In genomic region chr4:123546123-123546654, GRCh38 we compare ENCODE assay signal across 14 cellular contexts.
A peak's percentile ranks its signal among the peaks of the same experiment; 100 is the strongest.
DNase-seq lines count a peak whose midpoint lies in the region; ATAC-seq and TF ChIP-seq lines count a peak whose summit lies in the region.
"Had no signal": no experiment of that assay in that cellular context is flagged by ENCODE, and none has a peak within 500 bp of the region (broad histone marks: within the 10 kb centered on the region; RNA-seq: fewer than 3 reads in every experiment).

No MANE protein-coding gene starts in this region.

- CTCF ChIA-PET in Caco-2 (lab: Charles Lee) = interaction anchor here (0.7 to 1.2 kb wide), 4 partner anchors 18 to 104 kb away, joined by 3 read pairs; no protein-coding TSS in a partner anchor

- H3K79me2 ChIP-seq in OCI-LY3 (ENCODE audit: low read length) = no peaks in the 10 kb centered on the region
- H3K79me2 ChIP-seq: parathyroid adenoma had no signal

- peak overlapping the region; percentile 28 for H3K4me2 ChIP-seq in OCI-LY3 (ENCODE audit: low read length)

- POLR2A ChIA-PET in Caco-2 (lab: Charles Lee) = interaction anchor here (0.9 to 1.2 kb wide), 2 partner anchors 9 to 149 kb away, joined by 4 to 7 read pairs; partner anchors contain the start of gene SPRY1

- no peak for TF ChIP-seq POLR2A in esophagus squamous epithelium (IDR thresholded peaks at IDR 0.05)

- H3K9me3 ChIP-seq in Caco-2 = no peaks in the 10 kb centered on the region
- no peaks in the 10 kb centered on the region for H3K9me3 ChIP-seq in OCI-LY3 (ENCODE audit: insufficient read depth, low read length)
- H3K9me3 ChIP-seq in esophagus squamous epithelium = no peaks in the 10 kb centered on the region
- no peaks in the 10 kb centered on the region for H3K9me3 ChIP-seq in mucosa of stomach (ENCODE audit: control insufficient read depth, low read length)

- DNase-seq in Caco-2 = peak; percentile 47 to 57
- no peak for DNase-seq in esophagus squamous epithelium (lab: John Stamatoyannopoulos, UW)
- no peak for DNase-seq in stimulated activated effector memory CD8-positive, alpha-beta T cell treated with anti-CD3 and anti-CD28 coated beads, Interleukin-12 subunit alpha, Interleukin-12 subunit beta, amount 100 ng/mL, for 72 hours (ENCODE audit: low spot score in 2 of 2)
- no peak for DNase-seq in omental fat pad (ENCODE audit: low spot score)
- DNase-seq in C1 segment of cervical spinal cord (lab: John Stamatoyannopoulos, UW) = no peak
- DNase-seq: activated CD4-positive, alpha-beta T cell treated with anti-CD3 and anti-CD28 coated beads, Interleukin-2, amount 10 ng/mL, durations not matched to agents 7 days and 5 days; aorta; DMS79; effector CD8-positive, alpha-beta T cell; T-cell had no signal

- H3K9ac ChIP-seq in OCI-LY3 (ENCODE audit: low read length) (no peak overlapping the region), mucosa of stomach (ENCODE audit: low read length) (peak overlapping the region; percentile 59)
- H3K9ac ChIP-seq: parathyroid adenoma had no signal

- H3K36me3 Mint-ChIP-seq in Caco-2 (ENCODE audit: insufficient read depth, unreplicated experiment) = peaks cover 5% of the 10 kb centered on the region
- H3K36me3 Mint-ChIP-seq in stimulated activated effector memory CD8-positive, alpha-beta T cell treated with anti-CD3 and anti-CD28 coated beads, Interleukin-12 subunit alpha, Interleukin-12 subunit beta, amount 100 ng/mL, for 72 hours = no peaks in the 10 kb centered on the region
- H3K36me3 Mint-ChIP-seq: T-cell had no signal

- H3K27me3 Mint-ChIP-seq in Caco-2 (ENCODE audit: insufficient read depth, unreplicated experiment) = no peaks in the 10 kb centered on the region
- H3K27me3 Mint-ChIP-seq: T-cell had no signal

- BruUV-seq in Caco-2 (replicated peaks; lab: Mats Ljungman, UMichigan) = no TSS peak

- H3K4me3 ChIP-seq in Caco-2 (ENCODE audit: low read depth, low read length) (peak overlapping the region; percentile 31), OCI-LY3 (ENCODE audit: low read length) (no peak overlapping the region), esophagus squamous epithelium (no peak overlapping the region), mucosa of stomach (ENCODE audit: low read length) (peak overlapping the region; percentile 7)

- no peaks in the 10 kb centered on the region for H3K27me3 ChIP-seq in Caco-2 (replicated peaks; ENCODE audit: control insufficient read depth, insufficient read depth, low read length)
- no peaks in the 10 kb centered on the region for H3K27me3 ChIP-seq in OCI-LY3 (ENCODE audit: low read depth, low read length)
- H3K27me3 ChIP-seq in esophagus squamous epithelium = no peaks in the 10 kb centered on the region
- no peaks in the 10 kb centered on the region for H3K27me3 ChIP-seq in mucosa of stomach (ENCODE audit: control insufficient read depth, insufficient read depth, low read length)

- TF ChIP-seq CTCF in Caco-2 (IDR thresholded peaks at IDR 0.05; ENCODE audit: insufficient read depth in 1 of 2, low read depth in 1 of 2, low read length in 1 of 2, severe bottlenecking in 1 of 2, unreplicated experiment in 1 of 2) (no peak), OCI-LY3 (IDR thresholded peaks at IDR 0.05; ENCODE audit: low read depth, low read length) (no peak), esophagus squamous epithelium (IDR thresholded peaks at IDR 0.05) (no peak), omental fat pad (IDR thresholded peaks at IDR 0.05) (no peak)

- no peaks in the 10 kb centered on the region for H3K36me3 ChIP-seq in Caco-2 (ENCODE audit: control insufficient read depth, insufficient read depth, low read length)
- H3K36me3 ChIP-seq in OCI-LY3 (replicated peaks; ENCODE audit: low read depth, low read length) = no peaks in the 10 kb centered on the region
- no peaks in the 10 kb centered on the region for H3K36me3 ChIP-seq in esophagus squamous epithelium
- H3K36me3 ChIP-seq in mucosa of stomach (ENCODE audit: control insufficient read depth, insufficient read depth, low read length) = no peaks in the 10 kb centered on the region

- peaks cover 23% of the 10 kb centered on the region for H3K4me1 Mint-ChIP-seq in Caco-2 (ENCODE audit: low read depth, unreplicated experiment)
- no peaks in the 10 kb centered on the region for H3K4me1 Mint-ChIP-seq in stimulated activated effector memory CD8-positive, alpha-beta T cell treated with anti-CD3 and anti-CD28 coated beads, Interleukin-12 subunit alpha, Interleukin-12 subunit beta, amount 100 ng/mL, for 72 hours
- H3K4me1 Mint-ChIP-seq: activated CD4-positive, alpha-beta T cell treated with anti-CD3 and anti-CD28 coated beads, Interleukin-2, amount 10 ng/mL, durations not matched to agents 7 days and 5 days; T-cell had no signal

- 0 out of 2 replicates have a peak overlapping the region, but pooled peaks have one; percentile 25 for H2AFZ ChIP-seq in OCI-LY3 (ENCODE audit: low read depth, low read length)

- ATAC-seq in HG02588 (IDR thresholded peaks at IDR 0.05; ENCODE audit: unreplicated experiment) = no peak
- no peak for ATAC-seq in stimulated activated effector memory CD8-positive, alpha-beta T cell treated with anti-CD3 and anti-CD28 coated beads, Interleukin-12 subunit alpha, Interleukin-12 subunit beta, amount 100 ng/mL, for 72 hours
- no peak for ATAC-seq in omental fat pad (ENCODE audit: low FRiP score)
- ATAC-seq: T-cell had no signal

- intact Hi-C loops in Caco-2 (cut with micrococcal nuclease; ENCODE audit: unreplicated experiment) (loop anchor here (1.0 to 5.0 kb wide), 5 partner anchors 41 to 147 kb away; no protein-coding TSS in a partner anchor), esophagus squamous epithelium (cut with DNase I) (no loop called here)

- WGBS in esophagus squamous epithelium, 2 donors = 45 to 54% methylated on average over 7 of the region's 7 CpGs

- H3K4me1 ChIP-seq in Caco-2 (peaks cover 33% of the 10 kb centered on the region), OCI-LY3 (ENCODE audit: low read length) (peaks cover 6% of the 10 kb centered on the region; the same call in 1 of the 2 replicates), esophagus squamous epithelium (peaks cover 3 to 38% (median 8%) of the 10 kb centered on the region in 3 donors), mucosa of stomach (ENCODE audit: control insufficient read depth, insufficient read depth, low read length) (peaks cover 26% of the 10 kb centered on the region)
- H3K4me1 ChIP-seq: parathyroid adenoma had no signal

- H3K27ac ChIP-seq in OCI-LY3 (ENCODE audit: low read length) (no peak overlapping the region), esophagus squamous epithelium (peak overlapping the region; percentile 64 to 79 (median 73))
- H3K27ac ChIP-seq: parathyroid adenoma had no signal

- H3K9me3 Mint-ChIP-seq in Caco-2 (ENCODE audit: unreplicated experiment) = no peaks in the 10 kb centered on the region
- peaks cover 2% of the 10 kb centered on the region for H3K9me3 Mint-ChIP-seq in stimulated activated effector memory CD8-positive, alpha-beta T cell treated with anti-CD3 and anti-CD28 coated beads, Interleukin-12 subunit alpha, Interleukin-12 subunit beta, amount 100 ng/mL, for 72 hours
- H3K9me3 Mint-ChIP-seq: activated CD4-positive, alpha-beta T cell treated with anti-CD3 and anti-CD28 coated beads, Interleukin-2, amount 10 ng/mL, durations not matched to agents 7 days and 5 days had no signal

- peak overlapping the region; percentile 85 for H3K4me3 Mint-ChIP-seq in Caco-2 (ENCODE audit: unreplicated experiment)
- no peak overlapping the region for H3K4me3 Mint-ChIP-seq in stimulated activated effector memory CD8-positive, alpha-beta T cell treated with anti-CD3 and anti-CD28 coated beads, Interleukin-12 subunit alpha, Interleukin-12 subunit beta, amount 100 ng/mL, for 72 hours
- H3K4me3 Mint-ChIP-seq: activated CD4-positive, alpha-beta T cell treated with anti-CD3 and anti-CD28 coated beads, Interleukin-2, amount 10 ng/mL, durations not matched to agents 7 days and 5 days; T-cell had no signal

- H3K27ac Mint-ChIP-seq in Caco-2 (ENCODE audit: unreplicated experiment) = peak overlapping the region; percentile 94
- no peak overlapping the region for H3K27ac Mint-ChIP-seq in stimulated activated effector memory CD8-positive, alpha-beta T cell treated with anti-CD3 and anti-CD28 coated beads, Interleukin-12 subunit alpha, Interleukin-12 subunit beta, amount 100 ng/mL, for 72 hours
- H3K27ac Mint-ChIP-seq: activated CD4-positive, alpha-beta T cell treated with anti-CD3 and anti-CD28 coated beads, Interleukin-2, amount 10 ng/mL, durations not matched to agents 7 days and 5 days; T-cell had no signal

- H4K20me1 ChIP-seq in OCI-LY3 (ENCODE audit: insufficient read depth, low read length) = no peaks in the 10 kb centered on the region

Comparison
In these comparisons a context has a peak if more than half of its experiments do, and no peak if none do; other contexts are left out.
1. DNase-seq: peak in Caco-2 (2 of 2); none in esophagus squamous epithelium (single experiment), stimulated activated effector memory CD8-positive, alpha-beta T cell treated with anti-CD3 and anti-CD28 coated beads, Interleukin-12 subunit alpha, Interleukin-12 subunit beta, amount 100 ng/mL, for 72 hours (0 of 2), omental fat pad (single experiment) and C1 segment of cervical spinal cord (0 of 14).
2. H3K4me3 ChIP-seq: peak in Caco-2 (single experiment) and mucosa of stomach (single experiment); none in OCI-LY3 (single experiment) and esophagus squamous epithelium (0 of 4).